Comparison of ENCODE assay signal across 1 cellular context in the genomic region with DNA sequence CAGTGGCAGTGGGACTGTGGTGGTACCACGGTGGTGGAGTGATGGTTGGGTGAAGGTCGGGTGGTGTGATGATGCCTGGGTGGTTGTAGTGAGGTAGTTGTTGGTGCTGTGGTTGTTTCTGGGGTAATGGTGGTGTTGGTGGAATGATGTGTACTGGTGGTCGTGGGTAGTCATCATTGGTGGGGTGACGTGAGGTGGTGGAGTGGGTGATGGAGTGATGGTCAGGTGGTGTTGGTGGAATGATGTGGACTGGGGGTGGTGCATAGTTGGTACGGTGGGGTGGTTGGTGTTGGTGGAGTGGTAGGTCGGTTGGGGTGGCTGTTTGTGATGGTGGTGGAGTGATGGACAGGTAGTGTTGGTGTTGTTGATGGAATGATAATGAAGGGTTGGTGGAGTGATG.
TF ChIP-seq lines count a peak whose summit lies in the region.

No MANE protein-coding gene starts in this region.

TF ChIP-seq in IMR-90, 13 proteins besides CTCF, POLR2A, EP300 and RAD21 (continued from another document):
- TF ChIP-seq RCOR1 (IDR thresholded peaks at IDR 0.05; ENCODE audit: insufficient replicate concordance, low read length) (no peak), CEBPB (IDR thresholded peaks at IDR 0.05; ENCODE audit: low read depth, low read length) (no peak), CHD1 (IDR thresholded peaks at IDR 0.05; ENCODE audit: low read depth, low read length) (no peak), MXI1 (IDR thresholded peaks at IDR 0.05; ENCODE audit: borderline replicate concordance, low read depth, low read length) (no peak), RFX5 (IDR thresholded peaks at IDR 0.05; ENCODE audit: low read depth, low read length) (no peak), MAZ (IDR thresholded peaks at IDR 0.05; ENCODE audit: borderline replicate concordance, low read depth, low read length) (no peak), USF2 (IDR thresholded peaks at IDR 0.05; ENCODE audit: low read depth, low read length) (no peak), NFE2L2 (IDR thresholded peaks at IDR 0.05; ENCODE audit: low read depth, low read length) (no peak), BHLHE40 (IDR thresholded peaks at IDR 0.05; ENCODE audit: low read depth, low read length) (no peak), SMC3 (IDR thresholded peaks at IDR 0.05; ENCODE audit: low read depth, low read length) (no peak)
